In genomic region chr7:76182225-76182965, GRCh38 we compare ENCODE assay signal across 29 cellular contexts. TPM values are rescaled to one million over a fixed set of nuclear protein-coding genes. Genes with fewer than 3 reads are reported as not detected.
"Had no signal": no experiment of that assay in that cellular context is flagged by ENCODE, and none has a peak within 500 bp of the region (broad histone marks: within the 10 kb centered on the region; RNA-seq: fewer than 3 reads in every experiment).

No MANE protein-coding gene starts in this region.

- H3K4me1 ChIP-seq: testis, thyroid gland, uterus had no signal

- FAIRE-seq: islet of Langerhans, kidney had no signal

- H3K36me3 Mint-ChIP-seq: immature natural killer cell; mesothelial cell of epicardium; naive B cell; natural killer cell; stimulated activated naive B cell treated with anti-CD40 and anti-IgM and Interleukin-4, amounts not matched to agents 10 μg/mL and 1 μg/mL and 100 μg/mL, for 72 hours had no signal

- DNase-seq: hypothalamus; immature natural killer cell; kidney; left colon; left ventricle myocardium inferior; mesendoderm; naive B cell; natural killer cell; nephron progenitor cell; ovary; stimulated activated CD4-positive, alpha-beta T cell treated with anti-CD3 and anti-CD28 coated beads, Interleukin-12 subunit alpha, Interleukin-12 subunit beta, amount 100 ng/mL, for 4 hours; stimulated activated CD4-positive, alpha-beta T cell treated with anti-CD3 and anti-CD28 coated beads, Interleukin-15, amount 100 ng/mL, for 24 hours; stimulated activated CD4-positive, alpha-beta T cell treated with anti-CD3 and anti-CD28 coated beads, Interleukin-2, amount 100 ng/mL, for 24 hours; stimulated activated CD4-positive, alpha-beta T cell treated with anti-CD3 and anti-CD28 coated beads, Interleukin-4, amount 100 ng/mL, for 1 hour; stimulated activated naive B cell treated with anti-CD40 and anti-IgM and Interleukin-4, amounts not matched to agents 10 μg/mL and 1 μg/mL and 100 μg/mL, for 72 hours; stimulated activated naive CD8-positive, alpha-beta T cell treated with anti-CD3 and anti-CD28 coated beads, Interleukin-15, Interleukin-2, amounts not matched to agents 100 U/mL and 50 U/mL, for 24 hours; stomach; testis; thyroid gland; transverse colon; uterus had no signal

- H3K9me3 ChIP-seq: left ventricle myocardium inferior, ovary, right atrium auricular region, stomach, testis, thyroid gland, transverse colon, uterus had no signal

- ATAC-seq: left colon; natural killer cell; sciatic nerve; stimulated activated naive B cell treated with anti-CD40 and anti-IgM and Interleukin-4, amounts not matched to agents 10 μg/mL and 1 μg/mL and 100 μg/mL, for 72 hours; stimulated activated naive CD8-positive, alpha-beta T cell treated with anti-CD3 and anti-CD28 coated beads, Interleukin-15, Interleukin-2, amounts not matched to agents 100 U/mL and 50 U/mL, for 24 hours had no signal

- H3K27ac ChIP-seq: left ventricle myocardium inferior, ovary, right atrium auricular region, skin epidermis, stomach, testis, thyroid gland, transverse colon, uterus had no signal

- H3K36me3 ChIP-seq: left ventricle myocardium inferior, ovary, right atrium auricular region, stomach, thyroid gland, transverse colon, uterus had no signal

- H3K9me3 Mint-ChIP-seq: immature natural killer cell; mesothelial cell of epicardium; naive B cell; natural killer cell; nephron progenitor cell; stimulated activated naive B cell treated with anti-CD40 and anti-IgM and Interleukin-4, amounts not matched to agents 10 μg/mL and 1 μg/mL and 100 μg/mL, for 72 hours had no signal

- H3K4me3 Mint-ChIP-seq: immature natural killer cell; mesothelial cell of epicardium; naive B cell; natural killer cell; nephron progenitor cell; stimulated activated naive B cell treated with anti-CD40 and anti-IgM and Interleukin-4, amounts not matched to agents 10 μg/mL and 1 μg/mL and 100 μg/mL, for 72 hours had no signal

- H3K27ac Mint-ChIP-seq: mesothelial cell of epicardium; natural killer cell; nephron progenitor cell; progenitor cell of endocrine pancreas; stimulated activated naive B cell treated with anti-CD40 and anti-IgM and Interleukin-4, amounts not matched to agents 10 μg/mL and 1 μg/mL and 100 μg/mL, for 72 hours had no signal

- H3K4me3 ChIP-seq: left ventricle myocardium inferior, lung, ovary, right atrium auricular region, skin epidermis, stomach, testis, thyroid gland, transverse colon, uterus had no signal

- H3K27me3 ChIP-seq: ovary, right atrium auricular region, testis, thyroid gland, transverse colon, uterus had no signal

RNA-seq across cellular contexts. Expression of gene SRRM3, which starts 19.3 kb away (rescaled TPM):
- total RNA-seq: mononuclear cell, natural killer cell had no signal
- polyA plus RNA-seq: immature natural killer cell had no signal
